ENCODE assay signal across 23 cellular contexts in the genomic region with DNA sequence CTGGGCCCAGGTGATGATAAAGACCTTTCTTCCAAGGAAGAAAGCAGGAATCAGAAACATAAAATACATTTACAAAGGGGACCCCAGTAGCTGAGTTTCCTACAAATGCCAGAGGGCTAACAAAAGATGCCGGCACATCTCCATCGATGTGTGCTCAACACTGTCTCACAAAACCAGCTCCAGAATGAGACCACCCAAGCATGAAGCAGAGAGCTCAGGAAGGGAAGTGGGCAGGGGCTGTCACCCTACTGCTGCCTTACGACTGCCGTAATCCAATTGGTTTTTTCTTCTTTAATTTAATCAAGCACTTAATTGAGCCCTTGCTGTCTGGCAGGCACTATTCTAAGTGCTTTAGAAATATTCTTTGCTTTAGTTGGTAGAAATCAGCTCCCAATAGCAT. TPM values are rescaled to one million over a fixed set of nuclear protein-coding genes. Genes with fewer than 3 reads are reported as not detected.
A peak's percentile ranks its signal among the peaks of the same experiment; 100 is the strongest.
DNase-seq lines count a peak whose midpoint lies in the region; TF ChIP-seq lines count a peak whose summit lies in the region.
"Had no signal": no experiment of that assay in that cellular context is flagged by ENCODE, and none has a peak within 500 bp of the region (broad histone marks: within the 10 kb centered on the region; RNA-seq: fewer than 3 reads in every experiment).

No MANE protein-coding gene starts in this region.

- peaks cover 2% of the 10 kb centered on the region for H3K27me3 Mint-ChIP-seq in neural progenitor cell (ENCODE audit: insufficient read depth, low read depth)
- H3K27me3 Mint-ChIP-seq: B cell; CD4-positive, alpha-beta T cell had no signal

- POLR2A ChIA-PET in OCI-LY7 (lab: Charles Lee) = no interaction called here

- no peak overlapping the region for H3K27ac Mint-ChIP-seq in neural progenitor cell
- H3K27ac Mint-ChIP-seq: B cell; CD4-positive, alpha-beta T cell; T-helper 1 cell treated with Interleukin-12 subunit alpha and Interleukin-12 subunit beta and Interleukin-4 antibody, amounts not matched to agents 30 μg/mL and 1 μg/mL, for 36 hours had no signal

- no peak overlapping the region for H3K4me3 Mint-ChIP-seq in neural progenitor cell
- H3K4me3 Mint-ChIP-seq: B cell; CD4-positive, alpha-beta T cell; T-helper 1 cell treated with Interleukin-12 subunit alpha and Interleukin-12 subunit beta and Interleukin-4 antibody, amounts not matched to agents 30 μg/mL and 1 μg/mL, for 36 hours had no signal

- H3K27me3 ChIP-seq in BE2C (no peaks in the 10 kb centered on the region), neural progenitor cell (no peaks in the 10 kb centered on the region)

- H3K27ac ChIP-seq in OCI-LY7 (ENCODE audit: low read depth, low read length, poor library complexity, severe bottlenecking) (no peak overlapping the region), neural progenitor cell (no peak overlapping the region)
- H3K27ac ChIP-seq: A549, KMS-11 had no signal

- H3K36me3 Mint-ChIP-seq in neural progenitor cell = peaks cover 1% of the 10 kb centered on the region

- TF ChIP-seq CTCF in BE2C (IDR thresholded peaks at IDR 0.05; ENCODE audit: low read depth, low read length) = no peak
- TF ChIP-seq CTCF in OCI-LY7 (conservative IDR thresholded peaks at IDR 0.05; ENCODE audit: low read length) = no peak
- TF ChIP-seq CTCF in neural progenitor cell (IDR thresholded peaks at IDR 0.05) = no peak

- H3K9ac ChIP-seq in neural progenitor cell = no peak overlapping the region
- H3K9ac ChIP-seq: KMS-11 had no signal

- peaks cover 12% of the 10 kb centered on the region; the same call in 1 of the 2 replicates for H3K79me2 ChIP-seq in OCI-LY7 (ENCODE audit: insufficient read depth, low read depth, low read length)
- H3K79me2 ChIP-seq in neural progenitor cell (ENCODE audit: low read depth) = peaks cover 75% of the 10 kb centered on the region

- peaks cover 28% of the 10 kb centered on the region for H3K4me1 Mint-ChIP-seq in neural progenitor cell

- no peaks in the 10 kb centered on the region for H3K9me2 ChIP-seq in OCI-LY7 (ENCODE audit: insufficient read depth, low read length)

- no peak overlapping the region for H2AFZ ChIP-seq in OCI-LY7 (ENCODE audit: low read length)
- H2AFZ ChIP-seq in neural progenitor cell (replicated peaks) = no peak overlapping the region

- H3K9me3 Mint-ChIP-seq in neural progenitor cell = no peaks in the 10 kb centered on the region
- H3K9me3 Mint-ChIP-seq: CD4-positive, alpha-beta T cell; T-helper 1 cell treated with Interleukin-12 subunit alpha and Interleukin-12 subunit beta and Interleukin-4 antibody, amounts not matched to agents 30 μg/mL and 1 μg/mL, for 36 hours had no signal

- H3K36me3 ChIP-seq in BE2C (peaks cover 5% of the 10 kb centered on the region), OCI-LY7 (ENCODE audit: insufficient read depth, low read length) (no peaks in the 10 kb centered on the region), neural progenitor cell (no peaks in the 10 kb centered on the region)

- CTCF ChIA-PET in OCI-LY7 (lab: Charles Lee; ENCODE audit: unreplicated experiment) = no interaction called here

- H4K20me1 ChIP-seq in OCI-LY7 (ENCODE audit: insufficient read depth, low read length) (no peaks in the 10 kb centered on the region), neural progenitor cell (ENCODE audit: low read depth) (peaks cover 37% of the 10 kb centered on the region)

- peak; percentile 83 for DNase-seq in BE2C
- DNase-seq in DMS79 (lab: John Stamatoyannopoulos, UW) = peak; percentile 50
- DNase-seq in OCI-LY7 (ENCODE audit: low spot score) = peak; percentile 35
- DNase-seq in neural progenitor cell (ENCODE audit: low spot score) = peak; percentile 67
- no peak for DNase-seq in EL
- no peak for DNase-seq in HPDE6-E6E7 (ENCODE audit: extremely low spot score)
- no peak for DNase-seq in NCI-H226
- DNase-seq: CD4-positive, alpha-beta T cell; COR-L47; DMS 273 treated with DMSO at 0.1 percent for 48 hours; GOT3; HCEC 1CT; NCI-H1417; NCI-H1694 treated with DMSO at 0.1 percent for 48 hours; NCI-H2081 treated with DMSO at 0.1 percent for 48 hours; NCI-H446 treated with DMSO at 0.1 percent for 48 hours; NCI-H526 treated with DMSO at 0.1 percent for 48 hours; NK-92 treated with Interleukin-12 subunit alpha and Interleukin-12 subunit beta, amount 100 ng/mL, for 24 hours; OCI-M1 had no signal

- H3K4me1 ChIP-seq in BE2C (peaks cover 89% of the 10 kb centered on the region), OCI-LY7 (ENCODE audit: insufficient read depth, low read length, poor library complexity, severe bottlenecking) (peaks cover 78% of the 10 kb centered on the region), neural progenitor cell (peaks cover 44% of the 10 kb centered on the region)
- H3K4me1 ChIP-seq: A549 had no signal

- H3F3A ChIP-seq in neural progenitor cell (ENCODE audit: low read depth) = no peaks in the 10 kb centered on the region

- intact Hi-C loops in OCI-LY7 (cut with micrococcal nuclease; ENCODE audit: unreplicated experiment) = no loop called here

- H3K4me3 ChIP-seq in BE2C (ENCODE audit: low read depth, low read length) = peak overlapping the region; percentile 3; the same call in 1 of the 2 replicates
- no peak overlapping the region for H3K4me3 ChIP-seq in OCI-LY7 (ENCODE audit: low read depth, low read length, poor library complexity, severe bottlenecking)
- no peak overlapping the region for H3K4me3 ChIP-seq in neural progenitor cell
- H3K4me3 ChIP-seq: A549 had no signal

- H3K4me2 ChIP-seq in OCI-LY7 (ENCODE audit: low read length) = peak overlapping the region; percentile 15; the same call in 1 of the 2 replicates
- peak overlapping the region; percentile 50 for H3K4me2 ChIP-seq in neural progenitor cell
- H3K4me2 ChIP-seq: A549, KMS-11 had no signal

- no peaks in the 10 kb centered on the region for H3K9me3 ChIP-seq in BE2C
- H3K9me3 ChIP-seq in OCI-LY7 (ENCODE audit: low read length) = no peaks in the 10 kb centered on the region
- no peaks in the 10 kb centered on the region for H3K9me3 ChIP-seq in neural progenitor cell (ENCODE audit: low read depth)
- H3K9me3 ChIP-seq: A549 had no signal

- no TSS peak for BruUV-seq in OCI-LY7 (replicated peaks; lab: Mats Ljungman, UMichigan)

RNA-seq across cellular contexts. Expression of a gene that starts 26.1 kb away (rescaled TPM):
- 83.5 TPM for polyA plus RNA-seq in BE2C (2012; ENCODE audit: insufficient read depth, insufficient read length, low read depth)
- total RNA-seq in OCI-LY7 (2014; rRNA removed; shearing (Covaris generic)) = 36.1 and 44.7 TPM in 2 replicates
- 44.1 and 52.4 TPM in 2 replicates for total RNA-seq in OCI-LY7 (2022)
- 27.8 and 35.1 TPM in 2 replicates for total RNA-seq in neural progenitor cell (ENCODE audit: low replicate concordance)

Comparison
In these comparisons a context has a peak if more than half of its experiments do, and no peak if none do; other contexts are left out.
1. DNase-seq: peak in BE2C (single experiment), DMS79 (single experiment), OCI-LY7 (single experiment) and neural progenitor cell (single experiment); none in EL (single experiment), HPDE6-E6E7 (single experiment) and NCI-H226 (single experiment).